6 cellular contexts compared by ENCODE assay signal in genomic region chr17:44069974-44070454, GRCh38. TPM values are rescaled to one million over a fixed set of nuclear protein-coding genes. Genes with fewer than 3 reads are reported as not detected.
DNase-seq lines count a peak whose midpoint lies in the region; ATAC-seq lines count a peak whose summit lies in the region.

No MANE protein-coding gene starts in this region.

- DNase-seq in DMS153 treated with DMSO at 0.1 percent for 48 hours (lab: John Stamatoyannopoulos, UW; ENCODE audit: unreplicated experiment) (peak; percentile 50), DMS153 (lab: John Stamatoyannopoulos, UW) (no peak), T-cell (no peak), NCI-H524 (lab: John Stamatoyannopoulos, UW) (no peak), globus pallidus (ENCODE audit: low spot score) (no peak)

- no peak for ATAC-seq in T-cell (replicated peaks in 1 of 4)

- CTCF ChIA-PET in T-cell (lab: Charles Lee): interaction anchor here in 1 of 2 donors (1.3 kb wide), 1 partner anchor 29 kb away, joined by 4 read pairs; no protein-coding TSS in a partner anchor

- peak overlapping the region; percentile 93 to 97 (median 96) for H3K4me3 Mint-ChIP-seq in T-cell

- peak overlapping the region; percentile 91 to 94 for H3K27ac Mint-ChIP-seq in T-cell

- no peaks in the 10 kb centered on the region for H3K9me3 Mint-ChIP-seq in T-cell

- H3K36me3 Mint-ChIP-seq in T-cell: no peaks in the 10 kb centered on the region

- H3K4me1 Mint-ChIP-seq in T-cell: peaks cover 45 to 57% (median 47%) of the 10 kb centered on the region in 3 donors

- H3K9me3 ChIP-seq in iPS-18c (ENCODE audit: control insufficient read depth, insufficient read depth, low read length): peaks cover 2% of the 10 kb centered on the region

- H3K27me3 Mint-ChIP-seq in T-cell: no peaks in the 10 kb centered on the region

- POLR2A ChIA-PET in T-cell (lab: Charles Lee): no interaction called here

- peak overlapping the region; percentile 44 for H3K4me3 ChIP-seq in iPS-18c (ENCODE audit: insufficient read depth, low read depth, low read length)

RNA-seq across cellular contexts. Expression of gene G6PC3, which starts 0.5 kb away (rescaled TPM):
- total RNA-seq in T-cell: 10 to 100 TPM in 4 of 5 donors, 1 to 10 TPM in 1; 9.4 to 19.0 (median 16.2) TPM

RNA-seq across cellular contexts. Expression of gene LSM12, which starts 3.5 kb away (rescaled TPM):
- total RNA-seq in T-cell: 10 to 100 TPM; 29.4 to 39.0 (median 37.1) TPM

RNA-seq across cellular contexts. Expression of gene HDAC5, which starts 53.4 kb away (rescaled TPM):
- total RNA-seq in T-cell: 10 to 100 TPM; 68.6 to 81.4 (median 72.8) TPM

RNA-seq across cellular contexts. Expression of gene TMEM101, which starts 55.3 kb away (rescaled TPM):
- 10 to 100 TPM; 13.4 to 32.4 (median 26.6) TPM for total RNA-seq in T-cell
